Comparison of ENCODE assay signal across 16 cellular contexts in the genomic region with DNA sequence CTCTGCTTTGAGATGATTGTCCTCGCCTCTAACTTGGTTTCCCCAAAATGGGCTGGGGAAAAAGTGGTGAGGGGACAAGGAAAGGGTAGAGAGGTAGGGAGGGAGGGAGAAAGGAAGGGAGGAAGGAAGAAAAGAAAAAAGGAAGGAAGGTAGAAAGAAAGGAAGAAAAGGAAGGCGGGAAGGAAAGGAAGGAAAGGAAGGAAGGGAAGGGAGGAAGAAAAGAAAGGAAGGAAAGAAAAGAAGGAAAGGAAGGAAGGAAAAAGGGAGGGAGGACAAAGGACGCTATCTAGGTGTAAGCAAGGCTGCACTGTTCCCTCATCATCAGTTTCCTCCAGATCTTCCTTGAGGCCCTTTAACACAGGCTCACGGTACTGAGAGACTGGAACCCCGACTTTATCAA. TPM values are rescaled to one million over a fixed set of nuclear protein-coding genes. Genes with fewer than 3 reads are reported as not detected.
DNase-seq lines count a peak whose midpoint lies in the region; ATAC-seq and TF ChIP-seq lines count a peak whose summit lies in the region.
"Had no signal": no experiment of that assay in that cellular context is flagged by ENCODE, and none has a peak within 500 bp of the region (broad histone marks: within the 10 kb centered on the region; RNA-seq: fewer than 3 reads in every experiment).

No MANE protein-coding gene starts in this region.

- TF ChIP-seq POLR2A in heart left ventricle (IDR thresholded peaks at IDR 0.05), result no peak

- ATAC-seq in heart left ventricle, result no peak
- ATAC-seq in left ventricle myocardium superior, result no peak
- no peak for ATAC-seq in WTC11
- ATAC-seq in stimulated activated naive B cell treated with anti-CD40 and anti-IgM and Interleukin-4, amounts not matched to agents 10 μg/mL and 1 μg/mL and 100 μg/mL, for 72 hours (replicated peaks), result no peak
- no peak for ATAC-seq in HG02588 (IDR thresholded peaks at IDR 0.05; ENCODE audit: unreplicated experiment)
- ATAC-seq: T-helper 17 cell had no signal

- in situ Hi-C loops in HAP-1 (cut with MboI; ENCODE audit: low sequenced_read_pairs), result no loop called here

- intact Hi-C loops in heart left ventricle (cut with DNase I) (loop anchor here in 7 of 10 donors (2.0 to 10.0 kb wide), 5 partner anchors 40 to 110 kb away; no protein-coding TSS in a partner anchor), left ventricle myocardium superior (cut with micrococcal nuclease) (loop anchor here (10.0 kb wide), 1 partner anchor 77 kb away; no protein-coding TSS in a partner anchor)

- POLR2A ChIA-PET in WTC11 (lab: Charles Lee), result interaction anchor here (0.6 kb wide), 1 partner anchor 34 kb away, joined by 3 read pairs; no protein-coding TSS in a partner anchor

- H3K36me3 Mint-ChIP-seq in WTC11, result peaks cover 44% of the 10 kb centered on the region
- H3K36me3 Mint-ChIP-seq in stimulated activated naive B cell treated with anti-CD40 and anti-IgM and Interleukin-4, amounts not matched to agents 10 μg/mL and 1 μg/mL and 100 μg/mL, for 72 hours, result peaks cover 34 to 45% of the 10 kb centered on the region in 2 donors

- peak overlapping the region; percentile 74 for H3K27ac Mint-ChIP-seq in WTC11
- peak overlapping the region; percentile 94 for H3K27ac Mint-ChIP-seq in stimulated activated naive B cell treated with anti-CD40 and anti-IgM and Interleukin-4, amounts not matched to agents 10 μg/mL and 1 μg/mL and 100 μg/mL, for 72 hours
- H3K27ac Mint-ChIP-seq: activated naive CD4-positive, alpha-beta T cell treated with anti-CD3 and anti-CD28 coated beads, Interleukin-2, amount 50 U/mL, for 24 hours; T-helper 17 cell had no signal

- H3K4me1 ChIP-seq in heart left ventricle (peaks cover 0 to 68% (median 39%) of the 10 kb centered on the region in 12 donors), iPS-18a (ENCODE audit: control insufficient read depth, low read depth, low read length) (peaks cover 27% of the 10 kb centered on the region), HAP-1 (peaks cover 10% of the 10 kb centered on the region)

- no peak overlapping the region for H3K9ac ChIP-seq in iPS-18a (ENCODE audit: low read length)
- H3K9ac ChIP-seq: parathyroid adenoma had no signal

- CTCF ChIA-PET in WTC11 (lab: Charles Lee), result no interaction called here

- DNase-seq in heart left ventricle (no peak), left ventricle myocardium superior (no peak), WTC11 (ENCODE audit: low spot score) (no peak), HAP-1 (ENCODE audit: low spot score in 2 of 2) (no peak)
- no peak for DNase-seq in stimulated activated naive B cell treated with anti-CD40 and anti-IgM and Interleukin-4, amounts not matched to agents 10 μg/mL and 1 μg/mL and 100 μg/mL, for 72 hours
- no peak for DNase-seq in activated effector memory CD4-positive, alpha-beta T cell treated with Interleukin-2 at 50 U/mL for 16 hours
- DNase-seq: activated CD4-positive, alpha-beta T cell treated with anti-CD3 and anti-CD28 coated beads, Interleukin-2, amount 50 U/mL, for 48 hours; central memory CD4-positive, alpha-beta T cell; DMS79; T-helper 17 cell had no signal

- H3K36me3 ChIP-seq in heart left ventricle, result peaks cover 0 to 19% (median 7%) of the 10 kb centered on the region in 9 donors
- H3K36me3 ChIP-seq in iPS-18a (ENCODE audit: control insufficient read depth, low read depth, low read length), result peaks cover 21% of the 10 kb centered on the region
- H3K36me3 ChIP-seq in HAP-1 (replicated peaks), result 0 out of 2 replicates have a peak, but pooled peaks cover 2% of the 10 kb centered on the region

- peak overlapping the region in 2 of 12 donors; percentile 4 to 67 for H3K4me3 ChIP-seq in heart left ventricle
- peak overlapping the region; percentile 62 for H3K4me3 ChIP-seq in iPS-18a (ENCODE audit: low read length)
- no peak overlapping the region for H3K4me3 ChIP-seq in HAP-1
- H3K4me3 ChIP-seq: lung had no signal

- no peaks in the 10 kb centered on the region for H3K9me3 Mint-ChIP-seq in WTC11
- H3K9me3 Mint-ChIP-seq in stimulated activated naive B cell treated with anti-CD40 and anti-IgM and Interleukin-4, amounts not matched to agents 10 μg/mL and 1 μg/mL and 100 μg/mL, for 72 hours, result no peaks in the 10 kb centered on the region
- H3K9me3 Mint-ChIP-seq: activated naive CD4-positive, alpha-beta T cell treated with anti-CD3 and anti-CD28 coated beads, Interleukin-2, amount 50 U/mL, for 24 hours had no signal

- WGBS in heart left ventricle, 4 donors, result 64 to 77% (median 70%) methylated on average over 5 of the region's 5 CpGs

- H3K27ac ChIP-seq in heart left ventricle, result peak overlapping the region in 7 of 12 donors; percentile 10 to 79 (median 30)
- H3K27ac ChIP-seq in iPS-18a (ENCODE audit: low read length), result no peak overlapping the region
- H3K27ac ChIP-seq: epithelial cell of prostate, parathyroid adenoma had no signal

- no peaks in the 10 kb centered on the region for H3K27me3 Mint-ChIP-seq in WTC11 (ENCODE audit: low read depth)
- H3K27me3 Mint-ChIP-seq in stimulated activated naive B cell treated with anti-CD40 and anti-IgM and Interleukin-4, amounts not matched to agents 10 μg/mL and 1 μg/mL and 100 μg/mL, for 72 hours, result no peaks in the 10 kb centered on the region
- H3K27me3 Mint-ChIP-seq: activated naive CD4-positive, alpha-beta T cell treated with anti-CD3 and anti-CD28 coated beads, Interleukin-2, amount 50 U/mL, for 24 hours; T-helper 17 cell had no signal

- no peak for TF ChIP-seq CTCF in heart left ventricle (IDR thresholded peaks at IDR 0.05)
- TF ChIP-seq CTCF in WTC11 (IDR thresholded peaks at IDR 0.05), result no peak

- H3K9me3 ChIP-seq in heart left ventricle, result no peaks in the 10 kb centered on the region
- no peaks in the 10 kb centered on the region for H3K9me3 ChIP-seq in iPS-18a (ENCODE audit: control insufficient read depth, low read depth, low read length)
- H3K9me3 ChIP-seq in HAP-1, result no peaks in the 10 kb centered on the region

- peak overlapping the region; percentile 82 for H3K4me3 Mint-ChIP-seq in WTC11
- peak overlapping the region; percentile 45 to 92 for H3K4me3 Mint-ChIP-seq in stimulated activated naive B cell treated with anti-CD40 and anti-IgM and Interleukin-4, amounts not matched to agents 10 μg/mL and 1 μg/mL and 100 μg/mL, for 72 hours

- H3K27me3 ChIP-seq in heart left ventricle (no peaks in the 10 kb centered on the region), iPS-18a (ENCODE audit: control insufficient read depth, insufficient read depth, low read length) (no peaks in the 10 kb centered on the region), HAP-1 (ENCODE audit: low read depth) (no peaks in the 10 kb centered on the region)

- H3K4me1 Mint-ChIP-seq in WTC11, result peaks cover 57% of the 10 kb centered on the region
- peaks cover 44 to 61% of the 10 kb centered on the region in 2 donors for H3K4me1 Mint-ChIP-seq in stimulated activated naive B cell treated with anti-CD40 and anti-IgM and Interleukin-4, amounts not matched to agents 10 μg/mL and 1 μg/mL and 100 μg/mL, for 72 hours

TF ChIP-seq in WTC11, 78 proteins besides CTCF, POLR2A, EP300 and RAD21:
- no peak for TF ChIP-seq FOXK1 (CRISPR knock-in tag; IDR thresholded peaks at IDR 0.05)
- TF ChIP-seq USF1 (CRISPR knock-in tag; IDR thresholded peaks at IDR 0.05), result no peak
- TF ChIP-seq NFYB (CRISPR knock-in tag; conservative IDR thresholded peaks at IDR 0.05; ENCODE audit: low read depth), result no peak
- no peak for TF ChIP-seq ATF1 (CRISPR knock-in tag; IDR thresholded peaks at IDR 0.05)
- no peak for TF ChIP-seq RORB (CRISPR knock-in tag; IDR thresholded peaks at IDR 0.05)
- TF ChIP-seq FOXP1 (CRISPR knock-in tag; IDR thresholded peaks at IDR 0.05; ENCODE audit: borderline replicate concordance), result no peak
- TF ChIP-seq, protein P1, sequence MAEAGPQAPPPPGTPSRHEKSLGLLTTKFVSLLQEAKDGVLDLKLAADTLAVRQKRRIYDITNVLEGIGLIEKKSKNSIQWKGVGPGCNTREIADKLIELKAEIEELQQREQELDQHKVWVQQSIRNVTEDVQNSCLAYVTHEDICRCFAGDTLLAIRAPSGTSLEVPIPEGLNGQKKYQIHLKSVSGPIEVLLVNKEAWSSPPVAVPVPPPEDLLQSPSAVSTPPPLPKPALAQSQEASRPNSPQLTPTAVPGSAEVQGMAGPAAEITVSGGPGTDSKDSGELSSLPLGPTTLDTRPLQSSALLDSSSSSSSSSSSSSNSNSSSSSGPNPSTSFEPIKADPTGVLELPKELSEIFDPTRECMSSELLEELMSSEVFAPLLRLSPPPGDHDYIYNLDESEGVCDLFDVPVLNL (CRISPR knock-in tag; IDR thresholded peaks at IDR 0.05; ENCODE audit: borderline replicate concordance, low read depth), result no peak
- no peak for TF ChIP-seq NFE2L1 (CRISPR knock-in tag; IDR thresholded peaks at IDR 0.05)

RNA-seq across cellular contexts. Expression of gene GNA12, which starts 2.2 kb away (rescaled TPM):
- total RNA-seq in heart left ventricle (10 to 100 TPM; 30.0 to 56.5 (median 34.9) TPM), left ventricle myocardium superior (40.4 TPM), WTC11 (2021) (89.2 to 99.6 TPM (median 90.3 TPM) in 3 replicates)
- polyA plus RNA-seq in heart left ventricle, result 10 to 100 TPM; 10.7 to 39.3 TPM
